20 cellular contexts compared by ENCODE assay signal in the genomic region with DNA sequence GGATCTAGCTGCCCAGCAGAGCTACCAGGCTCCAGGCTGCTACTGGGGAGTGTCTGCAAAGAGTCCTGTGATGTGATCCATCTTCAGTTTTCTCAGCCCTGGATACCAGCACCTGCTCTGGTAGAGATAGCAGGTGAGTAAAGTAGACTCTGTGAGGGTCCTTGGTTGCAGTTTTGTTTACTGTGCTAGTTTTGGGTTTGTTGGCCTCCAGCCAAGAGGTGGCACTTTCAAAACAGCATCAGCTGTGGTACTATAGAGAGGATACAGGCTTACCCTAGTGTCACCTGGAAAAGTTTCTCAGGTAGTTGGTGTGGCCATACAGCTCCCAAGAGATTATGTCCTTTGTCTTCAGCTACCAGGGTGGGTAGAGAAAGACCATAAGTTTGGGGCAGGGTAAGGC. TPM values are rescaled to one million over a fixed set of nuclear protein-coding genes. Genes with fewer than 3 reads are reported as not detected.
DNase-seq lines count a peak whose midpoint lies in the region; ATAC-seq, FAIRE-seq and TF ChIP-seq lines count a peak whose summit lies in the region.
"Had no signal": no experiment of that assay in that cellular context is flagged by ENCODE, and none has a peak within 500 bp of the region (broad histone marks: within the 10 kb centered on the region; RNA-seq: fewer than 3 reads in every experiment).

No MANE protein-coding gene starts in this region.

- H3K27me3 Mint-ChIP-seq in nephron progenitor cell (ENCODE audit: low read depth, poor library complexity): no peaks in the 10 kb centered on the region
- H3K27me3 Mint-ChIP-seq in H9 (ENCODE audit: low read depth): peaks cover 3% of the 10 kb centered on the region
- H3K27me3 Mint-ChIP-seq: B cell had no signal

- no peak overlapping the region for H2BK12ac ChIP-seq in H9 (ENCODE audit: insufficient read length, low read depth, low read length)

- H3K23me2 ChIP-seq in H9 (ENCODE audit: insufficient read length, low read depth, low read length, poor library complexity, severe bottlenecking): no peaks in the 10 kb centered on the region

- no peak overlapping the region for H3K9ac ChIP-seq in K562 (ENCODE audit: insufficient read depth in 1 of 2, low read depth in 2 of 2, low read length in 2 of 2)
- no peak overlapping the region for H3K9ac ChIP-seq in H9 (ENCODE audit: extremely low read depth, insufficient read length, low read length)
- H3K9ac ChIP-seq: BLaER1 treated with 17β-estradiol and CSF1 and Interleukin-3, amounts not matched to agents 10 nM and 100 nM had no signal

- POLR2A ChIA-PET in K562 (lab: Yijun Ruan, JAX): interaction anchor here (0.7 kb wide), 1 partner anchor 15 kb away, joined by 3 read pairs; no protein-coding TSS in a partner anchor

- no peak overlapping the region for H2BK5ac ChIP-seq in H9 (ENCODE audit: insufficient read length, low read length)

- no peak for TF ChIP-seq POLR2A in K562 (conservative IDR thresholded peaks at IDR 0.05)

- H3K36me3 Mint-ChIP-seq in nephron progenitor cell (ENCODE audit: low read depth) (peaks cover 28% of the 10 kb centered on the region), H9 (ENCODE audit: insufficient read depth in 1 of 3, low read depth in 3 of 3) (peaks cover 0 to 10% (median 0%) of the 10 kb centered on the region in 3 experiments; a peak in 2 of 7 replicates)

- H3K4me1 ChIP-seq in K562 (replicated peaks in 1 of 2; ENCODE audit: control insufficient read depth in 2 of 2, insufficient read depth in 2 of 2, low read length in 2 of 2): no peaks in the 10 kb centered on the region
- no peaks in the 10 kb centered on the region for H3K4me1 ChIP-seq in H9 (ENCODE audit: insufficient read depth, low read length)
- H3K4me1 ChIP-seq: BLaER1 treated with 17β-estradiol and CSF1 and Interleukin-3, amounts not matched to agents 10 nM and 100 nM; HAP-1 had no signal

- no peak overlapping the region for H2AK5ac ChIP-seq in H9 (ENCODE audit: insufficient read length, low read length)

- no peak overlapping the region for H4K91ac ChIP-seq in H9 (ENCODE audit: insufficient read length, low read depth, low read length)

- no peak overlapping the region for H2BK15ac ChIP-seq in H9 (ENCODE audit: low read depth, low read length)

- BruUV-seq in K562 (replicated peaks; lab: Mats Ljungman, UMichigan): no TSS peak

- H3K27ac Mint-ChIP-seq in nephron progenitor cell (no peak overlapping the region), H9 (no peak overlapping the region)
- H3K27ac Mint-ChIP-seq: B cell; CD8-positive, alpha-beta T cell had no signal

- TF ChIP-seq CTCF in K562 (IDR thresholded peaks at IDR 0.05 in 2 of 3, conservative IDR thresholded peaks at IDR 0.05 in 1 of 3; ENCODE audit: insufficient read depth in 2 of 3, low read depth in 1 of 3, low read length in 3 of 3) (no peak), nephron progenitor cell (IDR thresholded peaks at IDR 0.05) (no peak), H9 (conservative IDR thresholded peaks at IDR 0.05) (no peak)

- H4K20me1 ChIP-seq in K562 (replicated peaks; ENCODE audit: control insufficient read depth, insufficient read depth, low read length): no peaks in the 10 kb centered on the region
- H4K20me1 ChIP-seq in H9 (ENCODE audit: control insufficient read depth, insufficient read depth, insufficient read length): no peaks in the 10 kb centered on the region
- H4K20me1 ChIP-seq: BLaER1 treated with 17β-estradiol and CSF1 and Interleukin-3, amounts not matched to agents 10 nM and 100 nM had no signal

- CTCF ChIA-PET in K562 (lab: Yijun Ruan, JAX; ENCODE audit: low intra/inter-chr PET ratio): no interaction called here

- H3K23ac ChIP-seq in H9 (ENCODE audit: insufficient read length, low read depth, low read length): no peak overlapping the region

- no peak overlapping the region for H4K8ac ChIP-seq in H9 (replicated peaks; ENCODE audit: insufficient read length, low read depth, low read length)

- no peak overlapping the region for H3T11ph ChIP-seq in H9 (ENCODE audit: low read length)

- no peaks in the 10 kb centered on the region for H3K4me1 Mint-ChIP-seq in nephron progenitor cell
- H3K4me1 Mint-ChIP-seq in H9: no peaks in the 10 kb centered on the region
- H3K4me1 Mint-ChIP-seq: B cell had no signal

- no peak for FAIRE-seq in K562 (lab: Jason Lieb, UNC)
- FAIRE-seq: G401.6, GM12891, GM19239, H1, HTR-8/SVneo had no signal

- H4K5ac ChIP-seq in H9 (ENCODE audit: insufficient read length, low read depth, low read length): no peak overlapping the region

- H2AFZ ChIP-seq in K562 (ENCODE audit: low read depth, low read length) (no peak overlapping the region), H9 (ENCODE audit: low read length) (no peak overlapping the region)

- no peak for TF ChIP-seq EP300 in K562 (IDR thresholded peaks at IDR 0.05; ENCODE audit: low read length)

- in situ Hi-C loops in K562 (cut with MboI): no loop called here

- H3K56ac ChIP-seq in H9 (ENCODE audit: insufficient read length, low read depth, low read length): no peak overlapping the region

- no peak overlapping the region for H3K18ac ChIP-seq in H9 (ENCODE audit: insufficient read length, low read depth, low read length)

- H3K4me2 ChIP-seq in K562 (ENCODE audit: insufficient read depth, low read length) (no peak overlapping the region), H9 (ENCODE audit: insufficient read depth, insufficient read length, low read length) (no peak overlapping the region)
- H3K4me2 ChIP-seq: BLaER1 treated with 17β-estradiol and CSF1 and Interleukin-3, amounts not matched to agents 10 nM and 100 nM had no signal

- H3K36me3 ChIP-seq in K562 (ENCODE audit: control insufficient read depth, insufficient read depth, low read length): no peaks in the 10 kb centered on the region
- H3K36me3 ChIP-seq: BLaER1 treated with 17β-estradiol and CSF1 and Interleukin-3, amounts not matched to agents 10 nM and 100 nM; HAP-1 had no signal

- no peak overlapping the region for H3K14ac ChIP-seq in H9 (ENCODE audit: insufficient read depth, low read length)

- peaks cover 41% of the 10 kb centered on the region for H3K9me3 Mint-ChIP-seq in nephron progenitor cell
- H3K9me3 Mint-ChIP-seq in H9: peaks cover 3 to 8% of the 10 kb centered on the region in 2 experiments; a peak in 2 of 5 replicates

- H3K27ac ChIP-seq in K562 (ENCODE audit: extremely low read depth, low read depth, low read length) (no peak overlapping the region), H9 (ENCODE audit: insufficient read length, low read depth, low read length) (no peak overlapping the region)
- H3K27ac ChIP-seq: BLaER1 treated with 17β-estradiol and CSF1 and Interleukin-3, amounts not matched to agents 10 nM and 100 nM had no signal

- H3K79me1 ChIP-seq in H9 (ENCODE audit: insufficient read depth, low read depth, low read length, poor library complexity, severe bottlenecking): no peaks in the 10 kb centered on the region

- TF ChIP-seq RAD21 in K562 (CRISPR knock-in tag; conservative IDR thresholded peaks at IDR 0.05 in 1 of 2, IDR thresholded peaks at IDR 0.05 in 1 of 2): no peak

- no peak overlapping the region for H3K4me3 Mint-ChIP-seq in nephron progenitor cell
- H3K4me3 Mint-ChIP-seq in H9: no peak overlapping the region
- H3K4me3 Mint-ChIP-seq: B cell; CD8-positive, alpha-beta T cell had no signal

- H3K79me2 ChIP-seq in K562 (ENCODE audit: control insufficient read depth, insufficient read depth, low read length) (no peaks in the 10 kb centered on the region), H9 (ENCODE audit: insufficient read depth, low read length) (no peaks in the 10 kb centered on the region)

- H3K4ac ChIP-seq in H9 (ENCODE audit: low read depth, low read length): no peak overlapping the region

- H2BK120ac ChIP-seq in H9 (ENCODE audit: low read depth, low read length, poor library complexity, severe bottlenecking): no peak overlapping the region

- no peak for ATAC-seq in K562
- ATAC-seq: CD8-positive, alpha-beta T cell had no signal

- H3K9me1 ChIP-seq in K562 (ENCODE audit: control insufficient read depth, insufficient read depth, low read length): no peaks in the 10 kb centered on the region

- no peak overlapping the region for H3K4me3 ChIP-seq in K562
- H3K4me3 ChIP-seq: BLaER1 treated with 17β-estradiol and CSF1 and Interleukin-3, amounts not matched to agents 10 nM and 100 nM; HAP-1 had no signal

- no peaks in the 10 kb centered on the region for H3K27me3 ChIP-seq in K562 (ENCODE audit: control insufficient read depth in 2 of 2, insufficient read depth in 2 of 2, low read length in 2 of 2)
- no peaks in the 10 kb centered on the region for H3K27me3 ChIP-seq in H9 (ENCODE audit: insufficient read depth, low read length)
- H3K27me3 ChIP-seq: BLaER1 treated with 17β-estradiol and CSF1 and Interleukin-3, amounts not matched to agents 10 nM and 100 nM had no signal

- H3K9me3 ChIP-seq in K562 (replicated peaks; ENCODE audit: control insufficient read depth, insufficient read depth, low read depth, low read length) (no peaks in the 10 kb centered on the region), H9 (ENCODE audit: control insufficient read depth, low read depth, low read length) (no peaks in the 10 kb centered on the region)
- H3K9me3 ChIP-seq: HAP-1 had no signal

- no peak overlapping the region for H2BK20ac ChIP-seq in H9 (ENCODE audit: low read depth, low read length, poor library complexity, severe bottlenecking)

- DNase-seq in NCI-H345 (lab: John Stamatoyannopoulos, UW): peak; percentile 19
- no peak for DNase-seq in NCI-H345 treated with DMSO at 0.1 percent for 48 hours (lab: John Stamatoyannopoulos, UW; ENCODE audit: unreplicated experiment)
- DNase-seq in COLO668 (lab: John Stamatoyannopoulos, UW; ENCODE audit: unreplicated experiment): peak; percentile 30
- DNase-seq in NCI-H1105 treated with DMSO at 0.1 percent for 48 hours (lab: John Stamatoyannopoulos, UW): peak; percentile 25
- no peak for DNase-seq in K562 (ENCODE audit: extremely low read depth in 1 of 4, low spot score in 3 of 4)
- no peak for DNase-seq in nephron progenitor cell
- DNase-seq in NCI-H510A treated with DMSO at 0.1 percent for 48 hours (lab: John Stamatoyannopoulos, UW): no peak
- DNase-seq in H9: no peak
- DNase-seq: 8988T; CD8-positive, alpha-beta T cell; COR-L47; IMR-90 had no signal

- intact Hi-C loops in K562 (cut with micrococcal nuclease): no loop called here

RNA-seq across cellular contexts. Expression of gene MTERF1, which starts 56.3 kb away (rescaled TPM):
- total RNA-seq in K562 (2011; cell fraction: chromatin; rRNA removed; ENCODE audit: low replicate concordance): 18.9 and 61.8 TPM in 2 replicates
- total RNA-seq in K562 (2011; cell fraction: nucleolus; rRNA removed): 7.5 and 11.4 TPM in 2 replicates
- 31.2 and 51.5 TPM in 2 replicates for total RNA-seq in K562 (2011; cell fraction: nucleoplasm; rRNA removed)
- total RNA-seq in K562 (2014; rRNA removed) (14.0 and 15.7 TPM in 2 replicates), K562 (2014; rRNA removed; fragmentation: Illumina TruSeq; extraction: Trizol) (29.1 and 31.3 TPM in 2 replicates), K562 (2015; rRNA removed; fragmentation: Illumina TruSeq; extraction: Trizol) (25.0 and 27.6 TPM in 2 replicates), K562 (2021) (19.0 and 19.3 TPM in 2 replicates), H9 (2021) (19.8 and 21.3 TPM in 2 replicates)
- polyA plus RNA-seq in K562 (2011; rRNA removed) (17.3 and 35.9 TPM in 2 replicates), K562 (2014; fragmentation: Illumina TruSeq; extraction: Trizol) (23.0 and 30.3 TPM in 2 replicates), K562 (2014; fragmentation: Nextera tagmentation; extraction: Ambion mirVana) (10 to 100 TPM; 45.8 to 49.2 TPM), K562 (2014; rRNA removed) (22.4 and 23.0 TPM in 2 replicates)
- 2.0 and 6.7 TPM in 2 replicates for polyA plus RNA-seq in K562 (2011; cell fraction: cytosol; rRNA removed)
- 10.4 and 11.5 TPM in 2 replicates for polyA plus RNA-seq in K562 (2011; cell fraction: nucleus; rRNA removed)
- polyA plus RNA-seq in K562 (2012): 13.5 and 16.1 TPM in 2 replicates
- polyA minus RNA-seq in K562 (2011; rRNA and poly(A)+ RNA removed): 33.4 and 42.8 TPM in 2 replicates
- polyA minus RNA-seq in K562 (2011; cell fraction: cytosol; rRNA and poly(A)+ RNA removed): 1.7 and 7.3 TPM in 2 replicates
- polyA minus RNA-seq in K562 (2011; cell fraction: nucleus; rRNA and poly(A)+ RNA removed): 20.6 and 28.9 TPM in 2 replicates

Comparison
In these comparisons a context has a peak if more than half of its experiments do, and no peak if none do; other contexts are left out.
1. DNase-seq: peak in NCI-H345 (single experiment), COLO668 (single experiment) and NCI-H1105 treated with DMSO at 0.1 percent for 48 hours (single experiment); none in NCI-H345 treated with DMSO at 0.1 percent for 48 hours (single experiment), K562 (0 of 4), nephron progenitor cell (single experiment), NCI-H510A treated with DMSO at 0.1 percent for 48 hours (single experiment) and H9 (single experiment).